26 cellular contexts compared by ENCODE assay signal in the genomic region with DNA sequence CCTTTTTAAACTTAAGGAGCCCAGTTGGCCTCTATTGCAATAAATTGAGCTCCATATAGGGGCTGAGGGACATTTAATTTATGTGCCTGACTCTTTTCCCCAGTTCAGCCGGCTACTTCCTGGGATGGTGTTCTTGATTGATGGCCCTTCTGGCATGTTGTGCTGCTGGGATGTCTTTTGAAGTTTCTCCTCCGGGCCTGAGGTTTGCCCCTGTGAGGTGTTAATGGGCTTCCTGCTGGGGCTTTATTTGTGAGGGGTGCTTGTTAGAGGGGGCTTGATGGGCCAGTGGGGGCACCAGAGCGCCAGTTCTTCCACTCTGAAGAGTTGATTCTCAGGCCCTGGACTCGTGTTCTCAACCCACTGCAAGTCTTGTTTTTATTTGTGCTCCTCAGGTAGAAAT.
DNase-seq lines count a peak whose midpoint lies in the region; ATAC-seq and TF ChIP-seq lines count a peak whose summit lies in the region.
"Had no signal": no experiment of that assay in that cellular context is flagged by ENCODE, and none has a peak within 500 bp of the region (broad histone marks: within the 10 kb centered on the region; RNA-seq: fewer than 3 reads in every experiment).

No MANE protein-coding gene starts in this region.

- peaks cover 0 to 1% (median 0%) of the 10 kb centered on the region in 7 donors for H3K9me3 Mint-ChIP-seq in CD4-positive, CD25-positive, alpha-beta regulatory T cell
- H3K9me3 Mint-ChIP-seq in endodermal cell, result peaks cover 2% of the 10 kb centered on the region
- peaks cover 8 to 32% (median 9%) of the 10 kb centered on the region in 7 donors for H3K9me3 Mint-ChIP-seq in naive B cell

- DNase-seq in CD4-positive, CD25-positive, alpha-beta regulatory T cell, result no peak
- DNase-seq in endodermal cell (peak; percentile 98), naive B cell (no peak), NCI-H345 treated with DMSO at 0.1 percent for 48 hours (lab: John Stamatoyannopoulos, UW; ENCODE audit: unreplicated experiment) (no peak), amygdala (lab: John Stamatoyannopoulos, UW) (no peak)
- DNase-seq: ACHN; activated CD4-positive, alpha-beta T cell treated with anti-CD3 and anti-CD28 coated beads, Interleukin-2, amount 50 U/mL, for 1 hour; activated effector memory CD4-positive, alpha-beta T cell treated with Interleukin-2 at 50 U/mL for 16 hours; activated naive CD8-positive, alpha-beta T cell treated with anti-CD3 and anti-CD28 coated beads, Interleukin-2, amount 10 ng/mL, durations not matched to agents 7 days and 5 days; C1 segment of cervical spinal cord; Calu3; effector CD4-positive, alpha-beta T cell; GM23248; hippocampal formation; naive thymus-derived CD8-positive, alpha-beta T cell; NCI-H1930; sigmoid colon; stimulated activated CD8-positive, alpha-beta memory T cell treated with anti-CD3 and anti-CD28 coated beads, Interleukin-4, amount 100 ng/mL, for 48 hours had no signal

- WGBS in endodermal cell (ENCODE audit: insufficient coverage in 1 of 2, insufficient read length in 1 of 2), 2 experiments, result 13 to 17% methylated on average over 1 to 4 of the region's 4 CpGs

- no peak overlapping the region for H3K4me3 Mint-ChIP-seq in CD4-positive, CD25-positive, alpha-beta regulatory T cell
- H3K4me3 Mint-ChIP-seq in endodermal cell, result peak overlapping the region; percentile 26
- no peak overlapping the region for H3K4me3 Mint-ChIP-seq in naive B cell
- H3K4me3 Mint-ChIP-seq: activated naive CD8-positive, alpha-beta T cell treated with anti-CD3 and anti-CD28 coated beads, Interleukin-2, amount 10 ng/mL, durations not matched to agents 7 days and 5 days; memory B cell; naive thymus-derived CD8-positive, alpha-beta T cell; T-helper 1 cell treated with Interleukin-12 subunit alpha and Interleukin-12 subunit beta and Interleukin-4 antibody, amounts not matched to agents 30 μg/mL and 1 μg/mL, for 36 hours had no signal

- H3K36me3 ChIP-seq in CD4-positive, CD25-positive, alpha-beta regulatory T cell (ENCODE audit: control insufficient read depth, insufficient read depth, low read length), result peaks cover 8% of the 10 kb centered on the region
- H3K36me3 ChIP-seq in HUES6 (ENCODE audit: control insufficient read depth, insufficient read depth, low read length) (no peaks in the 10 kb centered on the region; the same call in 1 of the 2 replicates), endodermal cell (ENCODE audit: control insufficient read depth, insufficient read depth, low read length) (no peaks in the 10 kb centered on the region)
- H3K36me3 ChIP-seq: sigmoid colon, vagina had no signal

- peaks cover 25% of the 10 kb centered on the region for H3K36me3 Mint-ChIP-seq in CD4-positive, CD25-positive, alpha-beta regulatory T cell
- H3K36me3 Mint-ChIP-seq in endodermal cell (ENCODE audit: low read depth) (peaks cover 5% of the 10 kb centered on the region), naive B cell (peaks cover 20 to 40% of the 10 kb centered on the region in 2 donors)

- peak overlapping the region; percentile 43 to 69 (median 60) for H3K27ac Mint-ChIP-seq in CD4-positive, CD25-positive, alpha-beta regulatory T cell
- H3K27ac Mint-ChIP-seq in endodermal cell (peak overlapping the region; percentile 52), naive B cell (peak overlapping the region; percentile 47 to 93 (median 84))
- H3K27ac Mint-ChIP-seq: activated naive CD8-positive, alpha-beta T cell treated with anti-CD3 and anti-CD28 coated beads, Interleukin-2, amount 10 ng/mL, durations not matched to agents 7 days and 5 days; memory B cell had no signal

- peak; percentile 53 for TF ChIP-seq CTCF in endodermal cell (conservative IDR thresholded peaks at IDR 0.05)

- peaks cover 40 to 97% (median 73%) of the 10 kb centered on the region in 4 donors for H3K4me1 Mint-ChIP-seq in CD4-positive, CD25-positive, alpha-beta regulatory T cell
- H3K4me1 Mint-ChIP-seq in endodermal cell (peaks cover 57% of the 10 kb centered on the region), naive B cell (peaks cover 52 to 88% (median 59%) of the 10 kb centered on the region in 3 donors)

- H3K4me1 ChIP-seq in CD4-positive, CD25-positive, alpha-beta regulatory T cell (ENCODE audit: control insufficient read depth, insufficient read depth, low read length, poor library complexity, severe bottlenecking), result peaks cover 59% of the 10 kb centered on the region
- H3K4me1 ChIP-seq in HUES6 (ENCODE audit: control insufficient read depth, insufficient read depth, low read length) (peaks cover 41% of the 10 kb centered on the region), endodermal cell (ENCODE audit: control insufficient read depth, insufficient read depth, low read length) (peaks cover 25% of the 10 kb centered on the region)

- peak overlapping the region; percentile 37 for H3K9ac ChIP-seq in HUES6 (ENCODE audit: low read length)
- no peak overlapping the region for H3K9ac ChIP-seq in endodermal cell (ENCODE audit: extremely low read depth, low read length, poor library complexity, severe bottlenecking)
- H3K9ac ChIP-seq: GM23248, KMS-11 had no signal

- H3K27ac ChIP-seq in CD4-positive, CD25-positive, alpha-beta regulatory T cell (ENCODE audit: insufficient read depth, low read length, poor library complexity, severe bottlenecking), result no peak overlapping the region
- peak overlapping the region; percentile 78; the same call in 1 of the 2 replicates for H3K27ac ChIP-seq in HUES6 (ENCODE audit: low read depth, low read length)
- H3K27ac ChIP-seq in endodermal cell (ENCODE audit: low read depth, low read length), result peak overlapping the region; percentile 10
- H3K27ac ChIP-seq: GM23248, KMS-11, sigmoid colon, vagina had no signal

- H3K27me3 Mint-ChIP-seq in CD4-positive, CD25-positive, alpha-beta regulatory T cell, result no peaks in the 10 kb centered on the region
- H3K27me3 Mint-ChIP-seq in endodermal cell (ENCODE audit: insufficient read depth) (no peaks in the 10 kb centered on the region), naive B cell (no peaks in the 10 kb centered on the region)
- H3K27me3 Mint-ChIP-seq: activated naive CD8-positive, alpha-beta T cell treated with anti-CD3 and anti-CD28 coated beads, Interleukin-2, amount 10 ng/mL, durations not matched to agents 7 days and 5 days; memory B cell; naive thymus-derived CD8-positive, alpha-beta T cell had no signal

- no peaks in the 10 kb centered on the region for H3K9me3 ChIP-seq in CD4-positive, CD25-positive, alpha-beta regulatory T cell (ENCODE audit: control insufficient read depth in 2 of 2, low read length in 2 of 2)
- H3K9me3 ChIP-seq in HUES6 (ENCODE audit: control insufficient read depth, insufficient read depth, low read depth, low read length), result peaks cover 8% of the 10 kb centered on the region; the same call in 1 of the 2 replicates
- H3K9me3 ChIP-seq in endodermal cell (ENCODE audit: control insufficient read depth, low read length), result no peaks in the 10 kb centered on the region
- H3K9me3 ChIP-seq: sigmoid colon, vagina had no signal

- no peaks in the 10 kb centered on the region for H3K27me3 ChIP-seq in CD4-positive, CD25-positive, alpha-beta regulatory T cell (ENCODE audit: control insufficient read depth, insufficient read depth, low read length)
- H3K27me3 ChIP-seq in HUES6 (ENCODE audit: control insufficient read depth, insufficient read depth, low read length) (no peaks in the 10 kb centered on the region), endodermal cell (ENCODE audit: control insufficient read depth, insufficient read depth, low read length, poor library complexity, severe bottlenecking) (no peaks in the 10 kb centered on the region)
- H3K27me3 ChIP-seq: sigmoid colon, vagina had no signal

- no peak for ATAC-seq in CD4-positive, CD25-positive, alpha-beta regulatory T cell (ENCODE audit: low read depth in 2 of 2)
- ATAC-seq in naive B cell (ENCODE audit: low read depth in 2 of 2) (no peak), GM21423 (IDR thresholded peaks at IDR 0.05; ENCODE audit: unreplicated experiment) (no peak), GM18907 (IDR thresholded peaks at IDR 0.05; ENCODE audit: unreplicated experiment) (no peak)
- ATAC-seq: esophagus mucosa; naive thymus-derived CD8-positive, alpha-beta T cell had no signal

- H3K4me3 ChIP-seq in CD4-positive, CD25-positive, alpha-beta regulatory T cell (ENCODE audit: low read depth, low read length), result no peak overlapping the region
- peak overlapping the region; percentile 25; the same call in 1 of the 2 replicates for H3K4me3 ChIP-seq in HUES6 (ENCODE audit: low read depth, low read length)
- H3K4me3 ChIP-seq in endodermal cell (ENCODE audit: low read length), result no peak overlapping the region
- H3K4me3 ChIP-seq: GM23248, sigmoid colon, vagina had no signal
